In the genomic region with DNA sequence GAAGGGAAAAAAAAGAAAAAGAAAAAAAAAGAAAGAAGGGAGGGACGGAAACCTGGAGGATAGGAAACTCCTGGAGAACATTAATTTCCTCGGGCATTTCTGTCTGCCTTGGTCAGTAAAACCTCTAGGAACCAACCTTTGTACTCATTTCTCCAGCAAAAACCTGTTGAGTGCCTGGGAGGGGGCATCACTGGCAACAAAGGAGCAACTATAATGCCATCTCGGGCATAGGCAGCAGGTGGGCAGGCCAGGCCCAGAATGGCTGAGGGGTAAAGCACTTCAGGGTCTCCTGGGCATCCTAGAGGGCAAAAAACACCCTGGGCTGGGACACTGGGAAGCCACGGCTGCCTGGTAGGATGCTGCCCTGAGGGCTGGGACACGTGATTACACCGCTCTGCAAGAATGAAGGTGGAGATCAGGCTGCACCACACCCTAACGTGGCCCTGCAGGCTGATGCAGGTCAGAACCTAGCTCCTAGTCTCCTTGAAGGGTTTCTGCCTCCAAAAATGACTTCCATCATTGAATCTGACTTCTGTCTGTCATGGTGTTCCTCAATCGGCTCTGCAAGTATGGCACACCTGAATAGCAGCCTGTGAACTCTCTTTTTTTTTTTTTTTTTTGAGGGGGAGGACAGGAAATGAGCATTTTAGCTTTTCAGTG, we compare ENCODE assay signal across 11 cellular contexts. TPM values are rescaled to one million over a fixed set of nuclear protein-coding genes. Genes with fewer than 3 reads are reported as not detected.
DNase-seq lines count a peak whose midpoint lies in the region; ATAC-seq and TF ChIP-seq lines count a peak whose summit lies in the region.
"Had no signal": no experiment of that assay in that cellular context is flagged by ENCODE, and none has a peak within 500 bp of the region (broad histone marks: within the 10 kb centered on the region; RNA-seq: fewer than 3 reads in every experiment).

No MANE protein-coding gene starts in this region.

- H3K79me1 ChIP-seq in IMR-90 (ENCODE audit: low read depth in 1 of 2, low read length in 2 of 2): peaks cover 0 to 16% of the 10 kb centered on the region in 2 experiments; a peak in 1 of 4 replicates

- no peak for TF ChIP-seq CTCF in SK-N-SH (IDR thresholded peaks at IDR 0.05)
- TF ChIP-seq CTCF in IMR-90 (conservative IDR thresholded peaks at IDR 0.05; ENCODE audit: low read depth, low read length): no peak

- H3K27me3 Mint-ChIP-seq in activated CD8-positive, alpha-beta T cell treated with anti-CD3 and anti-CD28 coated beads, Interleukin-2, amount 10 ng/mL, durations not matched to agents 7 days and 5 days (ENCODE audit: low read depth): no peaks in the 10 kb centered on the region
- peaks cover 0 to 13% (median 0%) of the 10 kb centered on the region in 5 donors for H3K27me3 Mint-ChIP-seq in naive thymus-derived CD8-positive, alpha-beta T cell

- H3K9ac ChIP-seq in SK-N-SH (no peak overlapping the region), IMR-90 (ENCODE audit: low read depth, low read length) (no peak overlapping the region)

- dilution Hi-C loops in IMR-90 (cut with HindIII; ENCODE audit: low sequenced_read_pairs, unreplicated experiment): no loop called here

- H3K4ac ChIP-seq in IMR-90 (ENCODE audit: low read depth, low read length): no peak overlapping the region

- H3K27me3 ChIP-seq in SK-N-SH (ENCODE audit: insufficient read depth) (no peaks in the 10 kb centered on the region), IMR-90 (ENCODE audit: control insufficient read depth, insufficient read depth, low read length) (no peaks in the 10 kb centered on the region)
- H3K27me3 ChIP-seq: right lobe of liver had no signal

- H3K36me3 ChIP-seq in SK-N-SH (replicated peaks in 1 of 2; ENCODE audit: control insufficient read depth in 1 of 2, insufficient read depth in 2 of 2, low read length in 1 of 2) (no peaks in the 10 kb centered on the region), IMR-90 (ENCODE audit: control insufficient read depth, insufficient read depth, low read length) (no peaks in the 10 kb centered on the region)
- H3K36me3 ChIP-seq: right lobe of liver had no signal

- TF ChIP-seq RAD21 in SK-N-SH (IDR thresholded peaks at IDR 0.05; ENCODE audit: low read length) (no peak), IMR-90 (IDR thresholded peaks at IDR 0.05; ENCODE audit: low read length) (no peak)

- no peak overlapping the region for H3K18ac ChIP-seq in IMR-90 (ENCODE audit: low read depth, low read length)

- no peak overlapping the region for H3K14ac ChIP-seq in IMR-90 (replicated peaks; ENCODE audit: low read depth, low read length)

- H3K9me3 Mint-ChIP-seq in activated CD8-positive, alpha-beta T cell treated with anti-CD3 and anti-CD28 coated beads, Interleukin-2, amount 10 ng/mL, durations not matched to agents 7 days and 5 days (ENCODE audit: insufficient read depth): no peaks in the 10 kb centered on the region
- H3K9me3 Mint-ChIP-seq in naive thymus-derived CD8-positive, alpha-beta T cell: no peaks in the 10 kb centered on the region

- ATAC-seq in SK-N-SH treated with all-trans-retinoic acid at 6 μM for 48 hours (no peak), IMR-90 (ENCODE audit: low read depth) (no peak)
- peak; percentile 27 for ATAC-seq in activated CD8-positive, alpha-beta T cell treated with anti-CD3 and anti-CD28 coated beads, Interleukin-2, amount 10 ng/mL, durations not matched to agents 7 days and 5 days
- ATAC-seq in naive thymus-derived CD8-positive, alpha-beta T cell: peak; percentile 22 to 48
- ATAC-seq: right lobe of liver had no signal

- H4K8ac ChIP-seq in IMR-90 (ENCODE audit: low read depth in 2 of 2, low read length in 2 of 2): no peak overlapping the region

- no peak overlapping the region for H2BK5ac ChIP-seq in IMR-90 (ENCODE audit: low read depth, low read length, poor library complexity, severe bottlenecking)

- H2AK5ac ChIP-seq in IMR-90 (ENCODE audit: low read depth, low read length): no peak overlapping the region

- POLR2A ChIA-PET in SK-N-SH (lab: Yijun Ruan, JAX): no interaction called here
- POLR2A ChIA-PET in IMR-90 (lab: Charles Lee; ENCODE audit: unreplicated experiment): no interaction called here
- POLR2A ChIA-PET in activated CD8-positive, alpha-beta T cell treated with anti-CD3 and anti-CD28 coated beads, Interleukin-2, amount 10 ng/mL, durations not matched to agents 7 days and 5 days (lab: Charles Lee): interaction anchor here (1.0 kb wide), 2 partner anchors 8 to 32 kb away, joined by 3 to 4 read pairs; no protein-coding TSS in a partner anchor
- POLR2A ChIA-PET in naive thymus-derived CD8-positive, alpha-beta T cell (lab: Charles Lee): interaction anchor here (0.6 to 18.7 kb wide), 11 partner anchors 10 to 68 kb away, joined by 3 to 358 read pairs (median 5); partner anchors contain the start of genes GPC2, LAMTOR4, PVRIG and STAG3

- no peak overlapping the region for H2BK15ac ChIP-seq in IMR-90 (ENCODE audit: low read depth, low read length)

- H3K79me2 ChIP-seq in SK-N-SH (ENCODE audit: insufficient read depth): peaks cover 10% of the 10 kb centered on the region; the same call in 1 of the 2 replicates

- peaks cover 6% of the 10 kb centered on the region; the same call in 1 of the 2 replicates for H3K9me1 ChIP-seq in IMR-90 (ENCODE audit: insufficient read depth, low read length)

- no peak overlapping the region for H3K56ac ChIP-seq in IMR-90 (ENCODE audit: extremely low read depth, insufficient read depth, low read length)

- no TSS peak for BruUV-seq in IMR-90 (replicated peaks; lab: Mats Ljungman, UMichigan)

- WGBS in SK-N-SH (ENCODE audit: low lambda C conversion rate): 64% methylated on average over 7 of the region's 8 CpGs
- no CpG with 5 or more reads among the region's 8 CpGs for WGBS in IMR-90 (ENCODE audit: extremely low coverage in 2 of 2, insufficient read length in 1 of 2), 2 experiments

- TF ChIP-seq EP300 in SK-N-SH (IDR thresholded peaks at IDR 0.05; ENCODE audit: borderline replicate concordance in 1 of 2, low read depth in 1 of 2, low read length in 1 of 2): no peak

- no peaks in the 10 kb centered on the region for H3K9me2 ChIP-seq in SK-N-SH

- DNase-seq in SK-N-SH (peak; percentile 23), IMR-90 (no peak), cardiac septum (ENCODE audit: low spot score) (no peak), ACHN (no peak)
- no peak for DNase-seq in activated CD8-positive, alpha-beta T cell treated with anti-CD3 and anti-CD28 coated beads, Interleukin-2, amount 10 ng/mL, durations not matched to agents 7 days and 5 days
- peak in 3 of 10 donors; percentile 59 to 73 (median 72) for DNase-seq in naive thymus-derived CD8-positive, alpha-beta T cell
- no peak for DNase-seq in activated CD4-positive, CD25-positive, alpha-beta regulatory T cell (lab: John Stamatoyannopoulos, UW)
- DNase-seq: mesenchymal stem cell, MM.1S, right lobe of liver had no signal

- H3K4me3 ChIP-seq in SK-N-SH (ENCODE audit: low read depth in 2 of 2, low read length in 1 of 2): no peak overlapping the region
- H3K4me3 ChIP-seq in IMR-90 (ENCODE audit: insufficient read depth, low read depth, low read length): no peak overlapping the region
- H3K4me3 ChIP-seq: right lobe of liver had no signal

- TF ChIP-seq POLR2A in IMR-90 (IDR thresholded peaks at IDR 0.05; ENCODE audit: low read depth, low read length): no peak

- H3K23ac ChIP-seq in IMR-90 (ENCODE audit: low read depth, low read length): no peak overlapping the region

- H4K20me1 ChIP-seq in SK-N-SH (ENCODE audit: insufficient read depth) (no peaks in the 10 kb centered on the region), IMR-90 (ENCODE audit: insufficient read depth, low read length) (no peaks in the 10 kb centered on the region)

- H3K9me3 ChIP-seq in SK-N-SH (no peaks in the 10 kb centered on the region), IMR-90 (ENCODE audit: control insufficient read depth, insufficient read depth, low read length) (no peaks in the 10 kb centered on the region)
- H3K9me3 ChIP-seq: right lobe of liver had no signal

- H3K27ac Mint-ChIP-seq in activated CD8-positive, alpha-beta T cell treated with anti-CD3 and anti-CD28 coated beads, Interleukin-2, amount 10 ng/mL, durations not matched to agents 7 days and 5 days: peak overlapping the region; percentile 87
- H3K27ac Mint-ChIP-seq in naive thymus-derived CD8-positive, alpha-beta T cell: peak overlapping the region; percentile 29 to 99 (median 96)

- peak overlapping the region; percentile 35 for H3K4me3 Mint-ChIP-seq in activated CD8-positive, alpha-beta T cell treated with anti-CD3 and anti-CD28 coated beads, Interleukin-2, amount 10 ng/mL, durations not matched to agents 7 days and 5 days
- H3K4me3 Mint-ChIP-seq in naive thymus-derived CD8-positive, alpha-beta T cell: peak overlapping the region; percentile 58 to 88 (median 76)

- intact Hi-C loops in IMR-90 (cut with micrococcal nuclease) (no loop called here), cardiac septum (cut with DNase I) (no loop called here)

- no peaks in the 10 kb centered on the region for H3K36me3 Mint-ChIP-seq in activated CD8-positive, alpha-beta T cell treated with anti-CD3 and anti-CD28 coated beads, Interleukin-2, amount 10 ng/mL, durations not matched to agents 7 days and 5 days (ENCODE audit: low read depth)
- no peaks in the 10 kb centered on the region for H3K36me3 Mint-ChIP-seq in naive thymus-derived CD8-positive, alpha-beta T cell

- no peaks in the 10 kb centered on the region for H3F3A ChIP-seq in SK-N-SH (replicated peaks; ENCODE audit: insufficient read depth)

- H3K4me1 ChIP-seq in SK-N-SH (ENCODE audit: control insufficient read depth in 1 of 2, insufficient read depth in 2 of 2, low read depth in 1 of 2, low read length in 1 of 2): peaks cover 0 to 12% of the 10 kb centered on the region in 2 experiments; a peak in 1 of 4 replicates
- no peaks in the 10 kb centered on the region for H3K4me1 ChIP-seq in IMR-90 (ENCODE audit: control insufficient read depth, insufficient read depth, low read length)
- H3K4me1 ChIP-seq: right lobe of liver had no signal

- H2AFZ ChIP-seq in SK-N-SH (ENCODE audit: low read depth): no peak overlapping the region
- H2AFZ ChIP-seq in IMR-90 (replicated peaks; ENCODE audit: low read length, poor library complexity): peak overlapping the region; percentile 49

- H4K91ac ChIP-seq in IMR-90 (ENCODE audit: insufficient read depth, low read depth, low read length): no peak overlapping the region

- H3K4me2 ChIP-seq in SK-N-SH: no peak overlapping the region
- no peak overlapping the region for H3K4me2 ChIP-seq in IMR-90 (ENCODE audit: low read depth, low read length)

- CTCF ChIA-PET in SK-N-SH (lab: Yijun Ruan, JAX) (interaction anchor here (1.3 to 1.5 kb wide), 2 partner anchors 15 to 30 kb away, joined by 5 read pairs; partner anchors contain the start of gene LAMTOR4), IMR-90 (lab: Yijun Ruan, JAX) (no interaction called here)
- CTCF ChIA-PET in activated CD8-positive, alpha-beta T cell treated with anti-CD3 and anti-CD28 coated beads, Interleukin-2, amount 10 ng/mL, durations not matched to agents 7 days and 5 days (lab: Charles Lee): interaction anchor here (0.7 to 1.0 kb wide), 2 partner anchors 30 to 54 kb away, joined by 3 read pairs; no protein-coding TSS in a partner anchor

- in situ Hi-C loops in IMR-90 (cut with MboI; ENCODE audit: low sequenced_read_pairs) (no loop called here), ACHN (cut with HindIII; ENCODE audit: low pct_ligation_motif_present, low pct_unique_long_range_greater_than_20kb, low sequenced_read_pairs) (no loop called here)

- H4K5ac ChIP-seq in IMR-90 (ENCODE audit: low read depth, low read length): no peak overlapping the region

- H2BK120ac ChIP-seq in IMR-90 (ENCODE audit: low read depth, low read length): no peak overlapping the region

- peaks cover 65% of the 10 kb centered on the region for H3K4me1 Mint-ChIP-seq in activated CD8-positive, alpha-beta T cell treated with anti-CD3 and anti-CD28 coated beads, Interleukin-2, amount 10 ng/mL, durations not matched to agents 7 days and 5 days (ENCODE audit: low read depth)
- H3K4me1 Mint-ChIP-seq in naive thymus-derived CD8-positive, alpha-beta T cell: peaks cover 29 to 73% (median 63%) of the 10 kb centered on the region in 4 donors

- H2AK9ac ChIP-seq in IMR-90 (replicated peaks; ENCODE audit: low read depth, low read length, poor library complexity): peak overlapping the region; percentile 42

- no peak overlapping the region for H3K27ac ChIP-seq in SK-N-SH (ENCODE audit: low read depth in 2 of 2, low read length in 1 of 2)
- H3K27ac ChIP-seq in IMR-90 (ENCODE audit: insufficient read depth, low read length): no peak overlapping the region
- H3K27ac ChIP-seq: right lobe of liver had no signal

- H2BK20ac ChIP-seq in IMR-90 (ENCODE audit: low read depth, low read length): no peak overlapping the region

RNA-seq across cellular contexts. Expression of gene TRAPPC14, which starts 4.5 kb away (rescaled TPM):
- polyA plus RNA-seq in SK-N-SH (2012; rRNA removed) (13.9 and 16.4 TPM in 2 replicates), IMR-90 (2012; rRNA removed) (14.1 and 15.9 TPM in 2 replicates)
- polyA plus RNA-seq in SK-N-SH (2012; cell fraction: cytosol; rRNA removed): 3.7 and 5.3 TPM in 2 replicates
- 125 and 160 TPM in 2 replicates for polyA plus RNA-seq in SK-N-SH (2012; cell fraction: nucleus; rRNA removed)
- total RNA-seq in IMR-90 (2012; rRNA removed) (4.4 and 4.5 TPM in 2 replicates), cardiac septum (11.4 TPM)
- 6.7 and 16.7 TPM in 2 replicates for polyA plus RNA-seq in IMR-90 (2012; cell fraction: cytosol; rRNA removed)
- polyA plus RNA-seq in IMR-90 (2012; cell fraction: nucleus; rRNA removed; ENCODE audit: low replicate concordance): 41.4 and 101 TPM in 2 replicates
- 10 to 100 TPM; 42.7 to 44.0 TPM for total RNA-seq in activated CD8-positive, alpha-beta T cell treated with anti-CD3 and anti-CD28 coated beads, Interleukin-2, amount 10 ng/mL, durations not matched to agents 7 days and 5 days
- total RNA-seq in naive thymus-derived CD8-positive, alpha-beta T cell: 100 to 1,000 TPM; 103 to 109 TPM
- 1 to 10 TPM; 2.1 to 4.5 (median 2.4) TPM for polyA plus RNA-seq in naive thymus-derived CD8-positive, alpha-beta T cell

RNA-seq across cellular contexts. Expression of gene GAL3ST4, which starts 5.4 kb away (rescaled TPM):
- polyA plus RNA-seq in SK-N-SH (2012; rRNA removed) (9.0 and 9.4 TPM in 2 replicates), IMR-90 (2012; rRNA removed) (7.3 and 8.5 TPM in 2 replicates)
- 4.0 and 6.4 TPM in 2 replicates for polyA plus RNA-seq in SK-N-SH (2012; cell fraction: cytosol; rRNA removed)
- 20.7 and 25.6 TPM in 2 replicates for polyA plus RNA-seq in SK-N-SH (2012; cell fraction: nucleus; rRNA removed)
- total RNA-seq in IMR-90 (2012; rRNA removed) (0.90 and 1.1 TPM in 2 replicates), cardiac septum (1.5 TPM)
- 7.1 and 9.8 TPM in 2 replicates for polyA plus RNA-seq in IMR-90 (2012; cell fraction: cytosol; rRNA removed)
- 11.3 and 13.2 TPM in 2 replicates for polyA plus RNA-seq in IMR-90 (2012; cell fraction: nucleus; rRNA removed; ENCODE audit: low replicate concordance)
- 1 to 10 TPM; 2.8 to 3.5 TPM for total RNA-seq in activated CD8-positive, alpha-beta T cell treated with anti-CD3 and anti-CD28 coated beads, Interleukin-2, amount 10 ng/mL, durations not matched to agents 7 days and 5 days
- total RNA-seq in naive thymus-derived CD8-positive, alpha-beta T cell: 10 to 100 TPM; 37.0 to 39.1 TPM
- polyA plus RNA-seq in naive thymus-derived CD8-positive, alpha-beta T cell: 1 to 10 TPM; 4.0 to 6.5 (median 5.4) TPM

RNA-seq across cellular contexts. Expression of gene GPC2, which starts 14.2 kb away (rescaled TPM):
- polyA plus RNA-seq in SK-N-SH (2012; rRNA removed) (12.9 and 14.2 TPM in 2 replicates), IMR-90 (2012; rRNA removed) (5.7 and 6.0 TPM in 2 replicates)
- 2.8 and 5.2 TPM in 2 replicates for polyA plus RNA-seq in SK-N-SH (2012; cell fraction: cytosol; rRNA removed)
- polyA plus RNA-seq in SK-N-SH (2012; cell fraction: nucleus; rRNA removed): 105 and 117 TPM in 2 replicates
- total RNA-seq in IMR-90 (2012; rRNA removed) (1.4 and 1.8 TPM in 2 replicates), cardiac septum (0.92 TPM)
- 2.1 and 2.2 TPM in 2 replicates for polyA plus RNA-seq in IMR-90 (2012; cell fraction: cytosol; rRNA removed)
- 27.1 and 61.9 TPM in 2 replicates for polyA plus RNA-seq in IMR-90 (2012; cell fraction: nucleus; rRNA removed; ENCODE audit: low replicate concordance)
- 1 to 10 TPM; 8.1 to 8.2 TPM for total RNA-seq in activated CD8-positive, alpha-beta T cell treated with anti-CD3 and anti-CD28 coated beads, Interleukin-2, amount 10 ng/mL, durations not matched to agents 7 days and 5 days
- total RNA-seq in naive thymus-derived CD8-positive, alpha-beta T cell: 10 to 100 TPM; 39.0 to 40.1 TPM
- 1 to 10 TPM in 1 of 3 donors, under 1 TPM in 2; 0.09 to 1.1 (median 0.42) TPM for polyA plus RNA-seq in naive thymus-derived CD8-positive, alpha-beta T cell

RNA-seq across cellular contexts. Expression of gene LAMTOR4, which starts 14.3 kb away (rescaled TPM):
- polyA plus RNA-seq in SK-N-SH (2012; rRNA removed) (600 and 630 TPM in 2 replicates), IMR-90 (2012; rRNA removed) (268 and 289 TPM in 2 replicates)
- 369 and 475 TPM in 2 replicates for polyA plus RNA-seq in SK-N-SH (2012; cell fraction: cytosol; rRNA removed)
- polyA plus RNA-seq in SK-N-SH (2012; cell fraction: nucleus; rRNA removed): 373 and 722 TPM in 2 replicates
- total RNA-seq in IMR-90 (2012; rRNA removed) (131 and 134 TPM in 2 replicates), cardiac septum (89.1 TPM)
- polyA plus RNA-seq in IMR-90 (2012; cell fraction: cytosol; rRNA removed): 524 and 774 TPM in 2 replicates
- 184 and 232 TPM in 2 replicates for polyA plus RNA-seq in IMR-90 (2012; cell fraction: nucleus; rRNA removed; ENCODE audit: low replicate concordance)
- 100 to 1,000 TPM; 134 to 143 TPM for total RNA-seq in activated CD8-positive, alpha-beta T cell treated with anti-CD3 and anti-CD28 coated beads, Interleukin-2, amount 10 ng/mL, durations not matched to agents 7 days and 5 days
- 100 to 1,000 TPM; 170 to 206 TPM for total RNA-seq in naive thymus-derived CD8-positive, alpha-beta T cell
- polyA plus RNA-seq in naive thymus-derived CD8-positive, alpha-beta T cell: 100 to 1,000 TPM; 403 to 435 (median 430) TPM

RNA-seq across cellular contexts. Expression of gene STAG3, which starts 14.7 kb away (rescaled TPM):
- 0.10 and 0.31 TPM in 2 replicates for polyA plus RNA-seq in SK-N-SH (2012; rRNA removed)
- polyA plus RNA-seq in SK-N-SH (2012; cell fraction: cytosol; rRNA removed): 0.03 and 0.08 TPM in 2 replicates
- 1.4 and 1.8 TPM in 2 replicates for polyA plus RNA-seq in SK-N-SH (2012; cell fraction: nucleus; rRNA removed)
- total RNA-seq in IMR-90 (2012; rRNA removed): 0.28 and 0.36 TPM in 2 replicates
- 0.47 and 0.65 TPM in 2 replicates for polyA plus RNA-seq in IMR-90 (2012; rRNA removed)
- polyA plus RNA-seq in IMR-90 (2012; cell fraction: cytosol; rRNA removed): 0.11 and 0.18 TPM in 2 replicates
- 1.4 and 1.9 TPM in 2 replicates for polyA plus RNA-seq in IMR-90 (2012; cell fraction: nucleus; rRNA removed; ENCODE audit: low replicate concordance)
- total RNA-seq in activated CD8-positive, alpha-beta T cell treated with anti-CD3 and anti-CD28 coated beads, Interleukin-2, amount 10 ng/mL, durations not matched to agents 7 days and 5 days: 10 to 100 TPM; 16.5 to 20.6 TPM
- 10 to 100 TPM; 12.0 to 12.1 TPM for total RNA-seq in naive thymus-derived CD8-positive, alpha-beta T cell
- polyA plus RNA-seq in naive thymus-derived CD8-positive, alpha-beta T cell: 1 to 10 TPM; 6.0 to 8.6 (median 6.9) TPM
- 0.43 TPM for total RNA-seq in cardiac septum

Comparison
In these comparisons a context has a peak if more than half of its experiments do, and no peak if none do; other contexts are left out.
1. ATAC-seq: peak in activated CD8-positive, alpha-beta T cell treated with anti-CD3 and anti-CD28 coated beads, Interleukin-2, amount 10 ng/mL, durations not matched to agents 7 days and 5 days (single experiment) and naive thymus-derived CD8-positive, alpha-beta T cell (2 of 2); none in SK-N-SH treated with all-trans-retinoic acid at 6 μM for 48 hours (single experiment) and IMR-90 (single experiment).
2. RNA of gene GAL3ST4, which starts 5.4 kb away (total RNA-seq): 37.0 to 39.1 TPM in naive thymus-derived CD8-positive, alpha-beta T cell; 2.8 to 3.5 TPM in activated CD8-positive, alpha-beta T cell treated with anti-CD3 and anti-CD28 coated beads, Interleukin-2, amount 10 ng/mL, durations not matched to agents 7 days and 5 days, 1.5 TPM in cardiac septum (single experiment) and 0.90 to 1.1 TPM in IMR-90; every median in the first group is over 4 times any median in the second.
3. RNA of gene GPC2, which starts 14.2 kb away (total RNA-seq): 39.0 to 40.1 TPM in naive thymus-derived CD8-positive, alpha-beta T cell; 8.1 to 8.2 TPM in activated CD8-positive, alpha-beta T cell treated with anti-CD3 and anti-CD28 coated beads, Interleukin-2, amount 10 ng/mL, durations not matched to agents 7 days and 5 days, 1.4 to 1.8 TPM in IMR-90 and 0.92 TPM in cardiac septum (single experiment); every median in the first group is over 4 times any median in the second.
4. POLR2A ChIA-PET loops: an anchor here in activated CD8-positive, alpha-beta T cell treated with anti-CD3 and anti-CD28 coated beads, Interleukin-2, amount 10 ng/mL, durations not matched to agents 7 days and 5 days (1.0 kb wide) and naive thymus-derived CD8-positive, alpha-beta T cell (0.6 to 18.7 kb wide); none called in SK-N-SH and IMR-90.